1 cellular context compared by ENCODE assay signal in genomic region chr16:3598236-3598635, GRCh38.
TF ChIP-seq lines count a peak whose summit lies in the region.

No MANE protein-coding gene starts in this region.

TF ChIP-seq in IMR-90, 13 proteins besides CTCF, POLR2A, EP300 and RAD21:
- TF ChIP-seq MAZ (IDR thresholded peaks at IDR 0.05; ENCODE audit: borderline replicate concordance, low read depth, low read length) (no peak), MAFK (IDR thresholded peaks at IDR 0.05; ENCODE audit: low read depth, low read length) (no peak)
